In genomic region chr1:212648431-212648830, GRCh38 we compare ENCODE assay signal across 9 cellular contexts. TPM values are rescaled to one million over a fixed set of nuclear protein-coding genes. Genes with fewer than 3 reads are reported as not detected.
"Had no signal": no experiment of that assay in that cellular context is flagged by ENCODE, and none has a peak within 500 bp of the region (broad histone marks: within the 10 kb centered on the region; RNA-seq: fewer than 3 reads in every experiment).

No MANE protein-coding gene starts in this region.

- H3K4me3 Mint-ChIP-seq: HFFc6 had no signal

- DNase-seq: GM23248, GOT3, H7, HFFc6 had no signal

- H3K9ac ChIP-seq: GM23248 had no signal

- H3K9me3 Mint-ChIP-seq: HFFc6 had no signal

- H3K27ac Mint-ChIP-seq: HFFc6 had no signal

- H3K27ac ChIP-seq: GM23248, HL-60 had no signal

- H3K4me3 ChIP-seq: GM23248, HAP-1, K562 had no signal

- H3K4me1 ChIP-seq: HAP-1 had no signal

- H3K9me3 ChIP-seq: HAP-1 had no signal

- H2AFZ ChIP-seq: GM23248 had no signal

- H3K36me3 ChIP-seq: HAP-1 had no signal

- ATAC-seq: HCT116, HepG2, K562 had no signal

RNA-seq across cellular contexts. Expression of gene BATF3, which starts 51.2 kb away (rescaled TPM):
- total RNA-seq: HepG2 had no signal
